ENCODE assay signal across 9 cellular contexts in the genomic region with DNA sequence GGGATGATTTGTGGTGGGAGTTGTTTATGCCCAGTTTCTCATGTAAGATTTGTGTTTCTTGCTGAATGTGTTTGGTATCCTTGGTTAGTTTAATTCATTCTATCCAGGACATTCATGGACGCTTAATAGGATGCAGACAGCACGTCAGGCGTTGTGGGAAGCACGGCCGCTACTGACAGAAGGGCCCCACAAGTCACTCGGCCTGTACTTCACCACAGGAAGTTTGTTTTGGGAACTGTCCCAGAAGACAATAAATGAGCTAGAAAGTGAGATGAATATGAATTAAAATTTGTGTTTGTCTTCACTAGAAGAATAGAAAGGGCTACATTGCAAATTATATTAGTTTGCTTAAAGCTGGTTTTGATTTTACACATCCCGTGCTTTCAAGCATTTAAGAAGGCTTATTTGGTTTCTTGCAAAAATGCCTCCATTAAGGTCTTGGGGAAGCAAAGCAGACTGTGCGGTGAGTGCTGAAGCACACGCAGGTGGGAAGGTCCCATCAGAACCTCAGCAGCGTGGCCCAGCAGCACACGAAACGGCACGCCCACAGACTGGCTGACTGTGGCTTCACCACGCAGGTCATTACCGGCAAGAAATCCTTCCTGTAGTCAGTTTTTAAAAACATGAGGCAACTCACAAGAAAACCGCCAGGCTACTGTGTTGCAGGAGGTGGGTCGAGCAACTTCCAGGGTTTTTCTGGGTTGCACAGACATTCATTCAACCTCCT.
DNase-seq lines count a peak whose midpoint lies in the region; ATAC-seq, FAIRE-seq and TF ChIP-seq lines count a peak whose summit lies in the region.
"Had no signal": no experiment of that assay in that cellular context is flagged by ENCODE, and none has a peak within 500 bp of the region (broad histone marks: within the 10 kb centered on the region; RNA-seq: fewer than 3 reads in every experiment).

No MANE protein-coding gene starts in this region.

- no peak overlapping the region for H3K9ac ChIP-seq in kidney (ENCODE audit: low read length in 2 of 2)

- ATAC-seq in HG02852 (IDR thresholded peaks at IDR 0.05; ENCODE audit: unreplicated experiment) (peak; percentile 89), GM18502 (IDR thresholded peaks at IDR 0.05; ENCODE audit: poor library complexity, unreplicated experiment) (no peak), HG02973 (IDR thresholded peaks at IDR 0.05; ENCODE audit: unreplicated experiment) (no peak), HG03025 (IDR thresholded peaks at IDR 0.05; ENCODE audit: low FRiP score, unreplicated experiment) (no peak)

- no peaks in the 10 kb centered on the region for H3K27me3 ChIP-seq in effector memory CD4-positive, alpha-beta T cell (replicated peaks; ENCODE audit: control insufficient read depth, insufficient read depth, low read length, poor library complexity, severe bottlenecking)
- H3K27me3 ChIP-seq: suprapubic skin had no signal

- H3K27ac ChIP-seq in kidney (ENCODE audit: low read depth in 2 of 2, low read length in 2 of 2): no peak overlapping the region
- H3K27ac ChIP-seq in effector memory CD4-positive, alpha-beta T cell (ENCODE audit: insufficient read depth, low read length, poor library complexity, severe bottlenecking): no peak overlapping the region
- H3K27ac ChIP-seq: suprapubic skin had no signal

- H3K36me3 ChIP-seq in kidney (ENCODE audit: control insufficient read depth in 1 of 2, insufficient read depth in 2 of 2, low read length in 2 of 2): no peaks in the 10 kb centered on the region
- H3K36me3 ChIP-seq in effector memory CD4-positive, alpha-beta T cell (ENCODE audit: control insufficient read depth, insufficient read depth, low read length): no peaks in the 10 kb centered on the region
- H3K36me3 ChIP-seq: suprapubic skin had no signal

- DNase-seq in DMS79 treated with DMSO at 0.1 percent for 48 hours (lab: John Stamatoyannopoulos, UW) (peak; percentile 13), kidney (peak; percentile 80)
- peak; percentile 45 to 56 for DNase-seq in activated T-cell treated with anti-CD3 and anti-CD28 coated beads, Interleukin-2, amount 50 U/mL, for 48 hours
- DNase-seq in effector memory CD4-positive, alpha-beta T cell: no peak

- no peak for TF ChIP-seq CTCF in kidney (IDR thresholded peaks at IDR 0.05; ENCODE audit: borderline replicate concordance, extremely low read depth, insufficient read depth)

- H3K4me3 ChIP-seq in kidney (ENCODE audit: low read length in 2 of 2): no peak overlapping the region
- H3K4me3 ChIP-seq in effector memory CD4-positive, alpha-beta T cell (ENCODE audit: insufficient read depth, low read depth, low read length, poor library complexity, severe bottlenecking): no peak overlapping the region
- H3K4me3 ChIP-seq: suprapubic skin had no signal

- H3K4me1 ChIP-seq in kidney (ENCODE audit: control insufficient read depth in 1 of 2, insufficient read depth in 1 of 2, low read depth in 1 of 2, low read length in 2 of 2): peaks cover 0 to 7% of the 10 kb centered on the region in 2 donors
- H3K4me1 ChIP-seq in effector memory CD4-positive, alpha-beta T cell (ENCODE audit: control insufficient read depth, insufficient read depth, low read length, poor library complexity, severe bottlenecking): no peaks in the 10 kb centered on the region
- H3K4me1 ChIP-seq: suprapubic skin had no signal

- no peak for FAIRE-seq in kidney (lab: Jason Lieb, UNC)

- no peaks in the 10 kb centered on the region for H3K9me3 ChIP-seq in kidney (ENCODE audit: control insufficient read depth in 1 of 2, low read length in 2 of 2)
- H3K9me3 ChIP-seq in effector memory CD4-positive, alpha-beta T cell (ENCODE audit: control insufficient read depth, low read length): no peaks in the 10 kb centered on the region
- H3K9me3 ChIP-seq: suprapubic skin had no signal

- intact Hi-C loops in kidney (cut with DNase I): no loop called here

Comparison
In these comparisons a context has a peak if more than half of its experiments do, and no peak if none do; other contexts are left out.
1. DNase-seq: peak in DMS79 treated with DMSO at 0.1 percent for 48 hours (single experiment), activated T-cell treated with anti-CD3 and anti-CD28 coated beads, Interleukin-2, amount 50 U/mL, for 48 hours (2 of 2) and kidney (single experiment); none in effector memory CD4-positive, alpha-beta T cell (0 of 3).